In genomic region chr16:58638148-58639036, GRCh38 we compare ENCODE assay signal across 1 cellular context.
TF ChIP-seq lines count a peak whose summit lies in the region.

No MANE protein-coding gene starts in this region.

TF ChIP-seq in Ishikawa, 13 proteins besides CTCF, POLR2A, EP300 and RAD21 (continued from another document):
- TF ChIP-seq REST (IDR thresholded peaks at IDR 0.05; ENCODE audit: low read depth) (no peak), ZBTB7A (IDR thresholded peaks at IDR 0.05; ENCODE audit: low read depth) (no peak)
TF ChIP-seq in Ishikawa: peak in this region for 3.
